ENCODE assay signal across 19 cellular contexts in genomic region chr15:87144775-87145174, GRCh38.
DNase-seq lines count a peak whose midpoint lies in the region; ATAC-seq and TF ChIP-seq lines count a peak whose summit lies in the region.
"Had no signal": no experiment of that assay in that cellular context is flagged by ENCODE, and none has a peak within 500 bp of the region (broad histone marks: within the 10 kb centered on the region; RNA-seq: fewer than 3 reads in every experiment).

No MANE protein-coding gene starts in this region.

- no peak overlapping the region for H3K4me3 ChIP-seq in fibroblast of villous mesenchyme (ENCODE audit: low read depth, low read length)
- H3K4me3 ChIP-seq: body of pancreas, GM12878, upper lobe of right lung had no signal

- peak; percentile 6 for DNase-seq in Daoy (ENCODE audit: low read depth)
- DNase-seq in NCI-H1694 treated with DMSO at 0.1 percent for 48 hours (lab: John Stamatoyannopoulos, UW): peak; percentile 80
- DNase-seq in SHP77 treated with DMSO at 0.1 percent for 48 hours (lab: John Stamatoyannopoulos, UW): peak; percentile 82
- peak; percentile 3 for DNase-seq in fibroblast of villous mesenchyme (ENCODE audit: low read depth)
- DNase-seq in SW480 (ENCODE audit: low spot score): no peak
- DNase-seq: activated CD4-positive, alpha-beta T cell treated with anti-CD3 and anti-CD28 coated beads for 36 hours; activated CD8-positive, alpha-beta memory T cell treated with anti-CD3 and anti-CD28 coated beads, Interleukin-2, amount 50 U/mL, for 48 hours; activated naive CD4-positive, alpha-beta T cell treated with Interleukin-2 at 50 U/mL for 16 hours; body of pancreas; dermis blood vessel endothelial cell; GOT3; NCI-H187; stimulated activated CD4-positive, alpha-beta T cell treated with anti-CD3 and anti-CD28 coated beads, Interleukin-12 subunit alpha, Interleukin-12 subunit beta, amount 100 ng/mL, for 4 hours; stimulated activated naive CD8-positive, alpha-beta T cell treated with anti-CD3 and anti-CD28 coated beads, Interleukin-15, Interleukin-2, amounts not matched to agents 100 U/mL and 50 U/mL, for 24 hours; upper lobe of right lung had no signal

- no peak for TF ChIP-seq CTCF in fibroblast of villous mesenchyme (IDR thresholded peaks at IDR 0.05; ENCODE audit: insufficient read depth, low read depth, low read length)

- ATAC-seq in HG03469 (IDR thresholded peaks at IDR 0.05; ENCODE audit: unreplicated experiment) (no peak), GM19463 (IDR thresholded peaks at IDR 0.05; ENCODE audit: unreplicated experiment) (no peak), HG02798 (IDR thresholded peaks at IDR 0.05; ENCODE audit: poor library complexity, unreplicated experiment) (no peak)
- ATAC-seq: activated CD4-positive, alpha-beta T cell treated with anti-CD3 and anti-CD28 coated beads for 36 hours; body of pancreas; GM12878; stimulated activated naive CD8-positive, alpha-beta T cell treated with anti-CD3 and anti-CD28 coated beads, Interleukin-15, Interleukin-2, amounts not matched to agents 100 U/mL and 50 U/mL, for 24 hours; upper lobe of right lung had no signal
